Comparison of ENCODE assay signal across 1 cellular context in genomic region chr4:40185830-40186664, GRCh38.
TF ChIP-seq lines count a peak whose summit lies in the region.

No MANE protein-coding gene starts in this region.

TF ChIP-seq in SK-N-SH, 30 proteins besides CTCF, POLR2A, EP300 and RAD21 (continued from another document):
- TF ChIP-seq REST (IDR thresholded peaks at IDR 0.05; ENCODE audit: low read depth, low read length): no peak
- TF ChIP-seq NFIC (IDR thresholded peaks at IDR 0.05; ENCODE audit: borderline replicate concordance): no peak
- TF ChIP-seq TCF12 (IDR thresholded peaks at IDR 0.05): no peak
TF ChIP-seq in SK-N-SH: peak in this region for 0.
